1 cellular context compared by ENCODE assay signal in genomic region chr21:41880153-41880552, GRCh38.
TF ChIP-seq lines count a peak whose summit lies in the region.

No MANE protein-coding gene starts in this region.

TF ChIP-seq in HepG2, 621 proteins besides CTCF, POLR2A, EP300 and RAD21:
- TF ChIP-seq TERF1 (CRISPR knock-in tag; IDR thresholded peaks at IDR 0.05) (no peak), ZNF121 (CRISPR knock-in tag; IDR thresholded peaks at IDR 0.05) (peak; percentile 76), ZNF770 (CRISPR knock-in tag; IDR thresholded peaks at IDR 0.05) (peak; percentile 74)
